Comparison of ENCODE assay signal across 3 cellular contexts in genomic region chr19:16131648-16132047, GRCh38.
A peak's percentile ranks its signal among the peaks of the same experiment; 100 is the strongest.
TF ChIP-seq lines count a peak whose summit lies in the region.

No MANE protein-coding gene starts in this region.

TF ChIP-seq in GM12891, 5 proteins besides CTCF, POLR2A, EP300 and RAD21:
- peak; percentile 73 for TF ChIP-seq POLR2AphosphoS5 (IDR thresholded peaks at IDR 0.05; ENCODE audit: low read depth, low read length)
- no peak for TF ChIP-seq POU2F2 (IDR thresholded peaks at IDR 0.05; ENCODE audit: low read depth, low read length)
TF ChIP-seq in GM12891: peak in this region for 1.

TF ChIP-seq in K562, 482 proteins besides CTCF, POLR2A, EP300 and RAD21:
- TF ChIP-seq KLF1 (tag; IDR thresholded peaks at IDR 0.05) (no peak), ZBTB2 (IDR thresholded peaks at IDR 0.05) (no peak), HMBOX1 (IDR thresholded peaks at IDR 0.05) (peak; percentile 71), EHMT2 (IDR thresholded peaks at IDR 0.05) (peak; percentile 86; the same call in 1 of the 2 replicates), HDAC1 (IDR thresholded peaks at IDR 0.05) (no peak), ZNF3 (CRISPR knock-in tag; IDR thresholded peaks at IDR 0.05) (no peak)

TF ChIP-seq in WTC11, 78 proteins besides CTCF, POLR2A, EP300 and RAD21:
- no peak for TF ChIP-seq KAT7 (CRISPR knock-in tag; IDR thresholded peaks at IDR 0.05; ENCODE audit: borderline replicate concordance)
- TF ChIP-seq GABPB1 (CRISPR knock-in tag; IDR thresholded peaks at IDR 0.05): no peak
- no peak for TF ChIP-seq E2F5 (CRISPR knock-in tag; IDR thresholded peaks at IDR 0.05)
- TF ChIP-seq PREB (CRISPR knock-in tag; IDR thresholded peaks at IDR 0.05; ENCODE audit: borderline replicate concordance): no peak
- no peak for TF ChIP-seq AFF4 (CRISPR knock-in tag; IDR thresholded peaks at IDR 0.05; ENCODE audit: borderline replicate concordance)
